11 cellular contexts compared by ENCODE assay signal in the genomic region with DNA sequence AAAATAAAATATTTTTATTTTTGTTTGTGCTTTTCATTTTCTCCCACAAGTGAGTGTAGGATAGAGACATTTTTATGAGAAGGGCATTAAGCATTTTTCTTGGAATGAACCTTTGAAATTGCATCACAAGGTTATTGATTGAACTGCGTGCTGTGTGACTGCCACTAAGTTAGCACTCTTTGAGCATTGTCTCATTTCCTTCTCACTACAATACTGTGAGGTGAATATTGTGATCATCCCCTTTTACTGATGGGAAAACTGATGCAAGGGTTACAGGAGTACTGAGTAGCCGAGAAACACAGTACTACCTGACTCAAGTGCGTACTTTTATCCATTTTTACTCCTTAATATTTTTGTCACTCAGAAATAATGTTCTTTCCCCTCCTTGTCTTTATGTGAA. TPM values are rescaled to one million over a fixed set of nuclear protein-coding genes. Genes with fewer than 3 reads are reported as not detected.
DNase-seq lines count a peak whose midpoint lies in the region; ATAC-seq and TF ChIP-seq lines count a peak whose summit lies in the region.
"Had no signal": no experiment of that assay in that cellular context is flagged by ENCODE, and none has a peak within 500 bp of the region (broad histone marks: within the 10 kb centered on the region; RNA-seq: fewer than 3 reads in every experiment).

No MANE protein-coding gene starts in this region.

- H3K36me3 ChIP-seq in heart right ventricle (no peaks in the 10 kb centered on the region), muscle layer of colon (ENCODE audit: insufficient read depth, low read length) (no peaks in the 10 kb centered on the region), vagina (no peaks in the 10 kb centered on the region)

- DNase-seq in heart right ventricle (no peak), Right ventricle myocardium superior (no peak), chondrocyte (ENCODE audit: low spot score) (no peak), vagina (ENCODE audit: extremely low spot score in 2 of 2) (no peak), lower leg skin (ENCODE audit: low spot score in 2 of 2) (no peak)
- DNase-seq: CD8-positive, alpha-beta T cell; effector memory CD4-positive, alpha-beta T cell had no signal

- peak overlapping the region; percentile 71 for H3K4me3 Mint-ChIP-seq in chondrocyte (ENCODE audit: unreplicated experiment)

- no peaks in the 10 kb centered on the region for H3K9me3 ChIP-seq in heart right ventricle
- no peaks in the 10 kb centered on the region for H3K9me3 ChIP-seq in muscle layer of colon (ENCODE audit: low read length)
- H3K9me3 ChIP-seq in vagina: no peaks in the 10 kb centered on the region

- H3K27me3 ChIP-seq in heart right ventricle: no peaks in the 10 kb centered on the region
- H3K27me3 ChIP-seq in muscle layer of colon (ENCODE audit: control insufficient read depth in 1 of 2, insufficient read depth in 2 of 2, low read length in 2 of 2): no peaks in the 10 kb centered on the region
- H3K27me3 ChIP-seq in vagina: no peaks in the 10 kb centered on the region

- H3K9me3 Mint-ChIP-seq in chondrocyte (ENCODE audit: low read depth): no peaks in the 10 kb centered on the region
- H3K9me3 Mint-ChIP-seq: CD8-positive, alpha-beta T cell had no signal

- H3K36me3 Mint-ChIP-seq in chondrocyte (ENCODE audit: low read depth): peaks cover 2% of the 10 kb centered on the region

- H3K27ac ChIP-seq in heart right ventricle (peak overlapping the region in 8 of 10 donors; percentile 91 to 98 (median 94)), muscle layer of colon (ENCODE audit: low read depth, low read length) (no peak overlapping the region), vagina (peak overlapping the region; percentile 95)

- TF ChIP-seq POLR2A in vagina (IDR thresholded peaks at IDR 0.05): no peak
- TF ChIP-seq POLR2A in lower leg skin (IDR thresholded peaks at IDR 0.05): no peak

- H3K4me3 ChIP-seq in heart right ventricle: peak overlapping the region in 9 of 10 donors; percentile 24 to 93 (median 85)
- peak overlapping the region in 1 of 2 donors; percentile 41 for H3K4me3 ChIP-seq in muscle layer of colon (ENCODE audit: low read depth in 1 of 2, low read length in 2 of 2)
- peak overlapping the region in 1 of 2 donors; percentile 22 for H3K4me3 ChIP-seq in vagina
- no peak overlapping the region for H3K4me3 ChIP-seq in lower leg skin (ENCODE audit: low read depth, poor library complexity, severe bottlenecking)

- H3K27me3 Mint-ChIP-seq in chondrocyte (ENCODE audit: low read depth): no peaks in the 10 kb centered on the region

- peak overlapping the region; percentile 63 for H3K27ac Mint-ChIP-seq in chondrocyte (ENCODE audit: unreplicated experiment)

- peaks cover 0 to 67% (median 46%) of the 10 kb centered on the region in 9 donors for H3K4me1 ChIP-seq in heart right ventricle
- H3K4me1 ChIP-seq in muscle layer of colon (ENCODE audit: insufficient read depth, low read length): peaks cover 26% of the 10 kb centered on the region
- H3K4me1 ChIP-seq in vagina: peaks cover 68% of the 10 kb centered on the region

- peak overlapping the region; percentile 2 for H3K9ac ChIP-seq in muscle layer of colon (ENCODE audit: low read length)

- TF ChIP-seq CTCF in heart right ventricle (IDR thresholded peaks at IDR 0.05) (no peak), chondrocyte (IDR thresholded peaks at IDR 0.05) (no peak), vagina (IDR thresholded peaks at IDR 0.05) (no peak), lower leg skin (IDR thresholded peaks at IDR 0.05) (no peak)

- intact Hi-C loops in heart right ventricle (cut with DNase I) (loop anchor here in 1 of 10 donors (10.0 kb wide), 1 partner anchor 102 kb away; a partner anchor contains a TSS), Right ventricle myocardium superior (cut with DNase I) (no loop called here), vagina (cut with DNase I) (no loop called here), lower leg skin (cut with DNase I; ENCODE audit: low total_unique reads) (no loop called here)

- 58 to 59% methylated on average over 3 of the region's 3 CpGs for WGBS in heart right ventricle, 2 donors
- WGBS in lower leg skin, 2 donors: 38 to 43% methylated on average over 3 of the region's 3 CpGs

- ATAC-seq in heart right ventricle (no peak), Right ventricle myocardium superior (ENCODE audit: poor library complexity) (no peak), HG02610 (IDR thresholded peaks at IDR 0.05; ENCODE audit: unreplicated experiment) (no peak), HG03342 (IDR thresholded peaks at IDR 0.05; ENCODE audit: unreplicated experiment) (no peak)
- ATAC-seq: activated CD4-positive, CD25-positive, alpha-beta regulatory T cell treated with anti-CD3 and anti-CD28 coated beads, Interleukin-2, amount 50 U/mL, for 24 hours; CD8-positive, alpha-beta T cell had no signal

- H3K4me1 Mint-ChIP-seq in chondrocyte (ENCODE audit: low read depth): peaks cover 50% of the 10 kb centered on the region

RNA-seq across cellular contexts. Expression of a gene that starts 2.0 kb away (rescaled TPM):
- 10 to 100 TPM; 13.4 to 24.5 (median 18.4) TPM for total RNA-seq in heart right ventricle
- 1 to 10 TPM; 2.5 to 4.1 TPM for polyA plus RNA-seq in heart right ventricle
- total RNA-seq in Right ventricle myocardium superior: 16.2 TPM
- 37.9 to 41.4 TPM (median 38.7 TPM) in 3 replicates for total RNA-seq in chondrocyte
- 26.3 TPM for total RNA-seq in vagina
- 10 to 100 TPM; 17.2 to 26.5 (median 21.6) TPM for total RNA-seq in lower leg skin
